14 cellular contexts compared by ENCODE assay signal in genomic region chr10:123847686-123848432, GRCh38. TPM values are rescaled to one million over a fixed set of nuclear protein-coding genes. Genes with fewer than 3 reads are reported as not detected.
DNase-seq lines count a peak whose midpoint lies in the region; ATAC-seq and TF ChIP-seq lines count a peak whose summit lies in the region.
"Had no signal": no experiment of that assay in that cellular context is flagged by ENCODE, and none has a peak within 500 bp of the region (broad histone marks: within the 10 kb centered on the region; RNA-seq: fewer than 3 reads in every experiment).

No MANE protein-coding gene starts in this region.

- no peaks in the 10 kb centered on the region for H3K36me3 ChIP-seq in HEK293 (ENCODE audit: control insufficient read depth in 2 of 2, insufficient read depth in 1 of 2, low read length in 2 of 2)
- H3K36me3 ChIP-seq: thoracic aorta had no signal

- no peaks in the 10 kb centered on the region; the same call in 1 of the 2 replicates for H3K9me3 ChIP-seq in HEK293 (ENCODE audit: control insufficient read depth, insufficient read depth, low read depth, low read length)
- H3K9me3 ChIP-seq: body of pancreas, Caco-2, thoracic aorta had no signal

- no peak overlapping the region for H3K27ac ChIP-seq in HEK293 (ENCODE audit: extremely low read depth, low read depth, low read length)
- H3K27ac ChIP-seq: body of pancreas had no signal

- DNase-seq in SW480 (ENCODE audit: low spot score) (peak; percentile 38), fibroblast of villous mesenchyme (ENCODE audit: low read depth) (peak; percentile 35), ureter (ENCODE audit: low spot score) (peak; percentile 29), hepatic stellate cell (ENCODE audit: low spot score) (no peak)
- DNase-seq: body of pancreas; Caco-2; effector CD4-positive, alpha-beta T cell; GF-D8; naive thymus-derived CD4-positive, alpha-beta T cell; NCI-H2171 treated with DMSO at 0.1 percent for 48 hours had no signal

- H3K4me1 ChIP-seq in HEK293 (ENCODE audit: control insufficient read depth, insufficient read depth, low read length): peaks cover 6% of the 10 kb centered on the region
- H3K4me1 ChIP-seq: body of pancreas, Caco-2 had no signal

- ATAC-seq in HG02981 (IDR thresholded peaks at IDR 0.05; ENCODE audit: unreplicated experiment): no peak
- no peak for ATAC-seq in GM19467 (IDR thresholded peaks at IDR 0.05; ENCODE audit: unreplicated experiment)
- ATAC-seq: body of pancreas; naive thymus-derived CD4-positive, alpha-beta T cell had no signal

- no peak overlapping the region for H3K4me3 ChIP-seq in HEK293 (ENCODE audit: low read depth, low read length)
- H3K4me3 ChIP-seq in fibroblast of villous mesenchyme (ENCODE audit: low read depth, low read length): no peak overlapping the region
- H3K4me3 ChIP-seq: body of pancreas, thoracic aorta had no signal

- TF ChIP-seq CTCF in HEK293 (tag by site-specific recombination; IDR thresholded peaks at IDR 0.05) (no peak), fibroblast of villous mesenchyme (IDR thresholded peaks at IDR 0.05; ENCODE audit: insufficient read depth, low read depth, low read length) (no peak)

- POLR2A ChIA-PET in HEK293 (lab: Yijun Ruan, JAX): no interaction called here

- CTCF ChIA-PET in HEK293 (lab: Yijun Ruan, JAX): no interaction called here

TF ChIP-seq in HEK293, 187 proteins besides CTCF, POLR2A, EP300 and RAD21:
- no peak for TF ChIP-seq GLIS2 (tag by site-specific recombination; IDR thresholded peaks at IDR 0.05)
- TF ChIP-seq BCL6B (tag by site-specific recombination; IDR thresholded peaks at IDR 0.05): peak; percentile 60; the same call in 1 of the 2 replicates
- peak; percentile 85 for TF ChIP-seq OVOL3 (tag by site-specific recombination; IDR thresholded peaks at IDR 0.05)
- TF ChIP-seq ZNF843 (tag by site-specific recombination; IDR thresholded peaks at IDR 0.05): peak; percentile 66
- 0 out of 2 replicates have a peak, but pooled peaks have one; percentile 17 for TF ChIP-seq ZBTB44 (tag by site-specific recombination; IDR thresholded peaks at IDR 0.05)
- TF ChIP-seq ZNF580 (tag by site-specific recombination; IDR thresholded peaks at IDR 0.05): peak; percentile 57; the same call in 1 of the 2 replicates
- TF ChIP-seq ZNF610 (tag by site-specific recombination; IDR thresholded peaks at IDR 0.05; ENCODE audit: borderline replicate concordance): no peak
- peak; percentile 49; the same call in 1 of the 2 replicates for TF ChIP-seq OSR2 (tag by site-specific recombination; IDR thresholded peaks at IDR 0.05)
- no peak for TF ChIP-seq ZNF146 (tag by site-specific recombination; IDR thresholded peaks at IDR 0.05)
- TF ChIP-seq ZXDB (tag by site-specific recombination; IDR thresholded peaks at IDR 0.05): peak; percentile 32; the same call in 1 of the 2 replicates
- TF ChIP-seq ZNF777 (tag by site-specific recombination; IDR thresholded peaks at IDR 0.05; ENCODE audit: borderline replicate concordance): no peak
- peak; percentile 88 for TF ChIP-seq FEZF1 (tag by site-specific recombination; IDR thresholded peaks at IDR 0.05)
- peak; percentile 64 for TF ChIP-seq PRDM6 (tag by site-specific recombination; IDR thresholded peaks at IDR 0.05)

RNA-seq across cellular contexts. Expression of gene CPXM2, which starts 43.7 kb away (rescaled TPM):
- total RNA-seq in fibroblast of villous mesenchyme (0.32 TPM in 1 of 2 replicates, not detected in the other), ureter (23.6 TPM)
- total RNA-seq: Caco-2; naive thymus-derived CD4-positive, alpha-beta T cell had no signal

Comparison
In these comparisons a context has a peak if more than half of its experiments do, and no peak if none do; other contexts are left out.
1. RNA of gene CPXM2, which starts 43.7 kb away (total RNA-seq): 23.6 TPM in ureter (single experiment); 0.32 TPM in fibroblast of villous mesenchyme; every median in the first group is over 10 times any median in the second.